ENCODE assay signal across 25 cellular contexts in genomic region chr1:59360729-59361128, GRCh38.
"Had no signal": no experiment of that assay in that cellular context is flagged by ENCODE, and none has a peak within 500 bp of the region (broad histone marks: within the 10 kb centered on the region; RNA-seq: fewer than 3 reads in every experiment).

No MANE protein-coding gene starts in this region.

- H3K36me3 Mint-ChIP-seq: WTC11 had no signal

- H3K27ac ChIP-seq: brain microvascular endothelial cell, Peyer's patch had no signal

- H3K4me3 ChIP-seq: Peyer's patch had no signal

- H3K27me3 ChIP-seq: brain microvascular endothelial cell, Peyer's patch had no signal

- H3K4me3 Mint-ChIP-seq: activated CD8-positive, alpha-beta T cell treated with anti-CD3 and anti-CD28 coated beads, Interleukin-2, amount 10 ng/mL, durations not matched to agents 7 days and 5 days; activated naive CD4-positive, alpha-beta T cell treated with anti-CD3 and anti-CD28 coated beads, Interleukin-2, amount 50 U/mL, for 24 hours; activated naive CD8-positive, alpha-beta T cell treated with anti-CD3 and anti-CD28 coated beads, Interleukin-2, amount 50 U/mL, for 24 hours; activated T-cell treated with anti-CD3 and anti-CD28 coated beads, Interleukin-2, amount 50 U/mL, for 24 hours; activated T-helper 1 cell treated with anti-CD3 and anti-CD28 coated beads, Interleukin-12 subunit alpha, Interleukin-12 subunit beta, Interleukin-2, Interleukin-4 antibody, amounts not matched to agents 30 ng/mL and 10 ng/mL and 1 ng/mL, durations not matched to agents 14 hours and 24 hours and 36 hours; T-helper 17 cell; WTC11 had no signal

- H3K4me1 ChIP-seq: Peyer's patch had no signal

- DNase-seq: activated CD4-positive, alpha-beta T cell treated with anti-CD3 and anti-CD28 coated beads for 48 hours; activated CD4-positive, alpha-beta T cell treated with anti-CD3 and anti-CD28 coated beads, Interleukin-2, amount 50 U/mL, for 4 hours; activated CD4-positive, CD25-positive, alpha-beta regulatory T cell treated with anti-CD3 and anti-CD28 coated beads, Interleukin-2, amount 50 U/mL, for 72 hours; activated CD8-positive, alpha-beta T cell treated with anti-CD3 and anti-CD28 coated beads, Interleukin-2, amount 10 ng/mL, durations not matched to agents 7 days and 5 days; activated effector memory CD4-positive, alpha-beta T cell treated with Interleukin-2 at 50 U/mL for 16 hours; activated naive CD4-positive, alpha-beta T cell; activated naive CD8-positive, alpha-beta T cell treated with anti-CD3 and anti-CD28 coated beads, Interleukin-2, amount 50 U/mL, for 24 hours; activated T-cell treated with anti-CD3 and anti-CD28 coated beads, Interleukin-2, amount 50 U/mL, for 24 hours; amygdala; Kasumi-1; KBM-7; MV-4-11; NCI-H1092 treated with DMSO at 0.1 percent for 48 hours; NCI-H1417 treated with DMSO at 0.1 percent for 48 hours; NCI-H1694 treated with DMSO at 0.1 percent for 48 hours; NCI-H2029 treated with DMSO at 0.1 percent for 48 hours; NCI-H524; Peyer's patch; Right ventricle myocardium superior; T-helper 17 cell; T-helper 9 cell had no signal

- H3K9me3 ChIP-seq: Peyer's patch had no signal

- H3K9me3 Mint-ChIP-seq: activated naive CD4-positive, alpha-beta T cell treated with anti-CD3 and anti-CD28 coated beads, Interleukin-2, amount 50 U/mL, for 24 hours; activated naive CD8-positive, alpha-beta T cell treated with anti-CD3 and anti-CD28 coated beads, Interleukin-2, amount 50 U/mL, for 24 hours; activated T-cell treated with anti-CD3 and anti-CD28 coated beads, Interleukin-2, amount 50 U/mL, for 24 hours; activated T-helper 1 cell treated with anti-CD3 and anti-CD28 coated beads, Interleukin-12 subunit alpha, Interleukin-12 subunit beta, Interleukin-2, Interleukin-4 antibody, amounts not matched to agents 30 ng/mL and 10 ng/mL and 1 ng/mL, durations not matched to agents 14 hours and 24 hours and 36 hours; WTC11 had no signal

- H3K4me1 Mint-ChIP-seq: activated naive CD4-positive, alpha-beta T cell treated with anti-CD3 and anti-CD28 coated beads, Interleukin-2, amount 50 U/mL, for 24 hours; activated naive CD8-positive, alpha-beta T cell treated with anti-CD3 and anti-CD28 coated beads, Interleukin-2, amount 50 U/mL, for 24 hours; T-helper 17 cell had no signal

- H3K27me3 Mint-ChIP-seq: activated naive CD4-positive, alpha-beta T cell treated with anti-CD3 and anti-CD28 coated beads, Interleukin-2, amount 50 U/mL, for 24 hours; activated naive CD8-positive, alpha-beta T cell treated with anti-CD3 and anti-CD28 coated beads, Interleukin-2, amount 50 U/mL, for 24 hours; activated T-cell treated with anti-CD3 and anti-CD28 coated beads, Interleukin-2, amount 50 U/mL, for 24 hours; T-helper 17 cell had no signal

- ATAC-seq: activated CD8-positive, alpha-beta T cell treated with anti-CD3 and anti-CD28 coated beads, Interleukin-2, amount 10 ng/mL, durations not matched to agents 7 days and 5 days; activated naive CD8-positive, alpha-beta T cell treated with anti-CD3 and anti-CD28 coated beads, Interleukin-2, amount 50 U/mL, for 24 hours; T-helper 17 cell; WTC11 had no signal

- H3K36me3 ChIP-seq: brain microvascular endothelial cell, Peyer's patch had no signal

- H3K27ac Mint-ChIP-seq: activated CD8-positive, alpha-beta T cell treated with anti-CD3 and anti-CD28 coated beads, Interleukin-2, amount 10 ng/mL, durations not matched to agents 7 days and 5 days; activated naive CD4-positive, alpha-beta T cell treated with anti-CD3 and anti-CD28 coated beads, Interleukin-2, amount 50 U/mL, for 24 hours; activated naive CD8-positive, alpha-beta T cell treated with anti-CD3 and anti-CD28 coated beads, Interleukin-2, amount 50 U/mL, for 24 hours; activated T-cell treated with anti-CD3 and anti-CD28 coated beads, Interleukin-2, amount 50 U/mL, for 24 hours; activated T-helper 1 cell treated with anti-CD3 and anti-CD28 coated beads, Interleukin-12 subunit alpha, Interleukin-12 subunit beta, Interleukin-2, Interleukin-4 antibody, amounts not matched to agents 30 ng/mL and 10 ng/mL and 1 ng/mL, durations not matched to agents 14 hours and 24 hours and 36 hours; T-helper 17 cell; WTC11 had no signal
